Comparison of ENCODE assay signal across 8 cellular contexts in genomic region chr20:48621256-48622078, GRCh38.
DNase-seq lines count a peak whose midpoint lies in the region; ATAC-seq lines count a peak whose summit lies in the region.

No MANE protein-coding gene starts in this region.

- H3K4me3 ChIP-seq in SJSA1: no peak overlapping the region

- peaks cover 26% of the 10 kb centered on the region for H3K4me1 ChIP-seq in SJSA1 (replicated peaks)

- ATAC-seq in GM18907 (IDR thresholded peaks at IDR 0.05; ENCODE audit: unreplicated experiment): peak; percentile 15
- no peak for ATAC-seq in GM19035 (IDR thresholded peaks at IDR 0.05; ENCODE audit: unreplicated experiment)
- ATAC-seq in HG02610 (IDR thresholded peaks at IDR 0.05; ENCODE audit: unreplicated experiment): no peak

- H3K36me3 ChIP-seq in SJSA1: peaks cover 4% of the 10 kb centered on the region

- H3K27ac ChIP-seq in SJSA1: peak overlapping the region; percentile 34

- peak; percentile 83 for DNase-seq in A172 (ENCODE audit: low spot score)
- no peak for DNase-seq in SJSA1 (ENCODE audit: low read depth in 1 of 2, low spot score in 2 of 2)
- DNase-seq in iris pigment epithelial cell (ENCODE audit: low read depth): peak; percentile 31
- DNase-seq in 8988T: no peak
- DNase-seq in stimulated activated CD4-positive, alpha-beta T cell treated with anti-CD3 and anti-CD28 coated beads, Interleukin-1b, Interleukin-23, amount 100 ng/mL, for 48 hours: no peak

- no peaks in the 10 kb centered on the region for H3K27me3 ChIP-seq in SJSA1 (replicated peaks)

- H3K9me3 ChIP-seq in SJSA1 (replicated peaks): peaks cover 2% of the 10 kb centered on the region; the same call in 1 of the 2 replicates

Comparison
In these comparisons a context has a peak if more than half of its experiments do, and no peak if none do; other contexts are left out.
1. DNase-seq: peak in A172 (single experiment) and iris pigment epithelial cell (single experiment); none in SJSA1 (0 of 2), 8988T (single experiment) and stimulated activated CD4-positive, alpha-beta T cell treated with anti-CD3 and anti-CD28 coated beads, Interleukin-1b, Interleukin-23, amount 100 ng/mL, for 48 hours (single experiment).